Comparison of ENCODE assay signal across 8 cellular contexts in genomic region chrX:48917139-48917980, GRCh38. TPM values are rescaled to one million over a fixed set of nuclear protein-coding genes. Genes with fewer than 3 reads are reported as not detected.
DNase-seq lines count a peak whose midpoint lies in the region; ATAC-seq and TF ChIP-seq lines count a peak whose summit lies in the region.

No MANE protein-coding gene starts in this region.

- no peaks in the 10 kb centered on the region for H3K27me3 ChIP-seq in PC-3 (ENCODE audit: low read length)
- no peaks in the 10 kb centered on the region for H3K27me3 ChIP-seq in esophagus (ENCODE audit: control insufficient read depth in 1 of 2, insufficient read depth in 2 of 2, low read length in 2 of 2)
- no peaks in the 10 kb centered on the region for H3K27me3 ChIP-seq in mucosa of stomach (ENCODE audit: control insufficient read depth, insufficient read depth, low read length)

- 16 to 30% methylated on average over 26 of the region's 26 CpGs for WGBS in esophagus, 2 donors

- H3K9me2 ChIP-seq in PC-3 (replicated peaks; ENCODE audit: low read length): no peaks in the 10 kb centered on the region

- peaks cover 31% of the 10 kb centered on the region for H3K36me3 Mint-ChIP-seq in activated T-cell treated with anti-CD3 and anti-CD28 coated beads, Interleukin-2, amount 50 U/mL, for 4 hours (ENCODE audit: insufficient read depth)

- H3K4me3 Mint-ChIP-seq in activated T-cell treated with anti-CD3 and anti-CD28 coated beads, Interleukin-2, amount 50 U/mL, for 4 hours: peak overlapping the region; percentile 91

- no peaks in the 10 kb centered on the region for H3K27me3 Mint-ChIP-seq in activated T-cell treated with anti-CD3 and anti-CD28 coated beads, Interleukin-2, amount 50 U/mL, for 4 hours (ENCODE audit: low read depth)

- H3F3A ChIP-seq in PC-3 (ENCODE audit: low read length, unreplicated experiment): no peaks in the 10 kb centered on the region

- BruUV-seq in PC-3 (replicated peaks; lab: Mats Ljungman, UMichigan): no TSS peak

- peak; percentile 91 for TF ChIP-seq CTCF in PC-3 (conservative IDR thresholded peaks at IDR 0.05; ENCODE audit: low read depth, low read length)

- no peaks in the 10 kb centered on the region for H4K20me1 ChIP-seq in PC-3 (ENCODE audit: low read length)

- H3K9me3 ChIP-seq in PC-3 (ENCODE audit: low read length) (no peaks in the 10 kb centered on the region), esophagus (ENCODE audit: control insufficient read depth in 2 of 2, insufficient read depth in 1 of 2, low read depth in 1 of 2, low read length in 1 of 2) (no peaks in the 10 kb centered on the region), mucosa of stomach (ENCODE audit: control insufficient read depth, low read length) (no peaks in the 10 kb centered on the region)

- ATAC-seq in GM19468 (IDR thresholded peaks at IDR 0.05; ENCODE audit: extremely low read depth, unreplicated experiment) (peak; percentile 21), PC-3 (peak; percentile 36)
- ATAC-seq in activated T-cell treated with anti-CD3 and anti-CD28 coated beads, Interleukin-2, amount 50 U/mL, for 4 hours: peak; percentile 19 to 22

- peaks cover 29% of the 10 kb centered on the region for H3K79me2 ChIP-seq in PC-3 (ENCODE audit: low read length)

- peaks cover 20% of the 10 kb centered on the region for H3K4me1 ChIP-seq in PC-3 (ENCODE audit: insufficient read depth, low read length)
- H3K4me1 ChIP-seq in esophagus (ENCODE audit: control insufficient read depth in 2 of 2, insufficient read depth in 2 of 2, low read length in 1 of 2): peaks cover 0 to 2% of the 10 kb centered on the region in 2 donors
- peaks cover 11% of the 10 kb centered on the region for H3K4me1 ChIP-seq in mucosa of stomach (ENCODE audit: control insufficient read depth, insufficient read depth, low read length)

- H3K27ac ChIP-seq in PC-3 (ENCODE audit: low read length) (no peak overlapping the region), esophagus (ENCODE audit: low read depth in 2 of 2, low read length in 1 of 2) (peak overlapping the region; percentile 14 to 61)

- peak overlapping the region; percentile 90 for H3K4me3 ChIP-seq in PC-3 (ENCODE audit: low read length)
- H3K4me3 ChIP-seq in esophagus (ENCODE audit: low read depth in 1 of 2, low read length in 2 of 2): peak overlapping the region; percentile 39 to 53
- no peak overlapping the region for H3K4me3 ChIP-seq in mucosa of stomach (ENCODE audit: low read length)

- peaks cover 56% of the 10 kb centered on the region for H3K4me1 Mint-ChIP-seq in activated T-cell treated with anti-CD3 and anti-CD28 coated beads, Interleukin-2, amount 50 U/mL, for 4 hours (ENCODE audit: low read depth)

- H3K36me3 ChIP-seq in PC-3 (ENCODE audit: low read depth, low read length) (peaks cover 11% of the 10 kb centered on the region; the same call in 1 of the 2 replicates), esophagus (ENCODE audit: control insufficient read depth in 2 of 2, insufficient read depth in 2 of 2, low read length in 1 of 2) (peaks cover 0 to 8% of the 10 kb centered on the region in 2 donors), mucosa of stomach (ENCODE audit: control insufficient read depth, insufficient read depth, low read length) (no peaks in the 10 kb centered on the region)

- H3K9ac ChIP-seq in PC-3 (ENCODE audit: low read length) (no peak overlapping the region), mucosa of stomach (ENCODE audit: low read length) (peak overlapping the region; percentile 17)

- DNase-seq in CD1c-positive myeloid dendritic cell (ENCODE audit: extremely low spot score) (peak; percentile 94), KBM-7 (peak; percentile 99), PC-3 (peak; percentile 93)
- DNase-seq in activated T-cell treated with anti-CD3 and anti-CD28 coated beads, Interleukin-2, amount 50 U/mL, for 4 hours: peak; percentile 85
- DNase-seq in stimulated activated CD8-positive, alpha-beta memory T cell treated with anti-CD3 and anti-CD28 coated beads, Interleukin-7, amount 100 ng/mL, for 1 hour (ENCODE audit: low read depth in 2 of 2): peak; percentile 69 to 77

- H2AFZ ChIP-seq in PC-3 (ENCODE audit: low read length): no peak overlapping the region

- POLR2A ChIA-PET in PC-3 (lab: Charles Lee; ENCODE audit: unreplicated experiment): no interaction called here

- CTCF ChIA-PET in PC-3 (lab: Charles Lee): no interaction called here

- H3K9me3 Mint-ChIP-seq in activated T-cell treated with anti-CD3 and anti-CD28 coated beads, Interleukin-2, amount 50 U/mL, for 4 hours: no peaks in the 10 kb centered on the region

- H3K4me2 ChIP-seq in PC-3 (ENCODE audit: low read length): peak overlapping the region; percentile 98

- intact Hi-C loops in PC-3 (cut with micrococcal nuclease): loop anchor here (1.0 to 5.0 kb wide), 3 partner anchors 40 to 155 kb away; partner anchors contain the start of genes GLOD5, OTUD5 and TFE3

- in situ Hi-C loops in KBM-7 (cut with MboI; ENCODE audit: low pct_unique_long_range_greater_than_20kb, low sequenced_read_pairs): no loop called here

RNA-seq across cellular contexts. Expression of gene PIM2, which starts 1.5 kb away (rescaled TPM):
- total RNA-seq in PC-3 (2014; rRNA removed): 24.1 and 25.6 TPM in 2 replicates
- total RNA-seq in activated T-cell treated with anti-CD3 and anti-CD28 coated beads, Interleukin-2, amount 50 U/mL, for 4 hours: 100 to 1,000 TPM; 197 to 279 (median 270) TPM
- polyA plus RNA-seq in esophagus: 1 to 10 TPM; 2.6 to 3.7 TPM

RNA-seq across cellular contexts. Expression of gene SLC35A2, which starts 5.9 kb away (rescaled TPM):
- 46.6 and 46.8 TPM in 2 replicates for total RNA-seq in PC-3 (2014; rRNA removed)
- total RNA-seq in activated T-cell treated with anti-CD3 and anti-CD28 coated beads, Interleukin-2, amount 50 U/mL, for 4 hours: 10 to 100 TPM; 23.1 to 31.5 (median 30.6) TPM
- polyA plus RNA-seq in esophagus: 10 to 100 TPM in 1 of 2 donors, 1 to 10 TPM in 1; 6.9 to 22.1 TPM

RNA-seq across cellular contexts. Expression of gene PQBP1, which starts 19.6 kb away (rescaled TPM):
- 189 and 241 TPM in 2 replicates for total RNA-seq in PC-3 (2014; rRNA removed)
- 100 to 1,000 TPM; 130 to 147 (median 139) TPM for total RNA-seq in activated T-cell treated with anti-CD3 and anti-CD28 coated beads, Interleukin-2, amount 50 U/mL, for 4 hours
- 100 to 1,000 TPM in 1 of 2 donors, 10 to 100 TPM in 1; 72.2 to 102 TPM for polyA plus RNA-seq in esophagus

RNA-seq across cellular contexts. Expression of gene TIMM17B, which starts 19.8 kb away (rescaled TPM):
- total RNA-seq in PC-3 (2014; rRNA removed): 101 and 119 TPM in 2 replicates
- total RNA-seq in activated T-cell treated with anti-CD3 and anti-CD28 coated beads, Interleukin-2, amount 50 U/mL, for 4 hours: 100 to 1,000 TPM in 2 of 3 donors, 10 to 100 TPM in 1; 92.7 to 107 (median 102) TPM
- polyA plus RNA-seq in esophagus: 10 to 100 TPM; 34.2 to 45.0 TPM

RNA-seq across cellular contexts. Expression of gene OTUD5, which starts 40.0 kb away (rescaled TPM):
- total RNA-seq in PC-3 (2014; rRNA removed): 41.4 and 50.9 TPM in 2 replicates
- 10 to 100 TPM; 55.5 to 65.2 (median 57.8) TPM for total RNA-seq in activated T-cell treated with anti-CD3 and anti-CD28 coated beads, Interleukin-2, amount 50 U/mL, for 4 hours
- 10 to 100 TPM; 22.3 to 27.6 TPM for polyA plus RNA-seq in esophagus
